Comparison of ENCODE assay signal across 8 cellular contexts in genomic region chrX:143047511-143047910, GRCh38. TPM values are rescaled to one million over a fixed set of nuclear protein-coding genes. Genes with fewer than 3 reads are reported as not detected.
"Had no signal": no experiment of that assay in that cellular context is flagged by ENCODE, and none has a peak within 500 bp of the region (broad histone marks: within the 10 kb centered on the region; RNA-seq: fewer than 3 reads in every experiment).

No MANE protein-coding gene starts in this region.

- H3K4me3 Mint-ChIP-seq: IgD-negative memory B cell had no signal

- ATAC-seq: HepG2, K562 had no signal

- FAIRE-seq: HepG2, HTR-8/SVneo, K562 had no signal

- H3K4me3 ChIP-seq: K562 had no signal

- H3K27ac ChIP-seq: HL-60 had no signal

- DNase-seq: IMR-90, KBM-7 had no signal

- H3K4me1 Mint-ChIP-seq: IgD-negative memory B cell had no signal

- H3K27ac Mint-ChIP-seq: IgD-negative memory B cell had no signal

- H3K27me3 Mint-ChIP-seq: IgD-negative memory B cell had no signal

RNA-seq across cellular contexts. Expression of gene SPANXN4, which starts 21.8 kb away (rescaled TPM):
- total RNA-seq: HepG2, HT-29, IMR-90, K562 had no signal
- polyA plus RNA-seq: HepG2, IgD-negative memory B cell, IMR-90, K562 had no signal
